Comparison of ENCODE assay signal across 8 cellular contexts in the genomic region with DNA sequence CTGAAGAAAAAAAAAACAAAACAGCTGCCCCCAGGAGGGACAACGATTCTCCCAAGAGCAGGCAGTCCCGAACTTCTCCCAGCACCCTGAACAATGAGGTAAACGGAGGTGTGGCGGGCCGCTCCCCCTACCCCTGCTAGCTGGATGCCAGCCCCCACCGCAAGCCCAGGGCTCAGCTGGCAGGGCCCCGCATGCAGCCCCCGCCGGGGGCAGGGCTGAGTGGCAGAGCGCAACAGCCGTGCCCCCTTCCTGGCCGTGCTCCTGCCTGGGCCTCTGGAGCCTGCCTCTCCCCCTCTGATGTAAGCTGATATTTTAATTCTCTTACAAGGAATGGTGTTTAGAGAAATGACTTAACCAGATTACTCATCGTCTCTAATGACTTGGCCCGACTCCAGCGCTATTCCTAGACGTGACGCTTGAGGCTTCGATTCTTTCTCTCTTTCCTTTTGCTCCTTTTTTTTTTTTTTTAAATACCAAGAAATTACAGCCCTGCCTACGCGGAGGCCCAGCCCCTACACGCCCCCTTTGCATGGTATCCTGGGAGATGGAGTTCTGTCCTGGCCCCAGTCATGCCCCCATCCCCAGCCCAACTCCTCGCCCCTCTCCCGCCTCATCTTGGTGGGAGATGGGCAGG. TPM values are rescaled to one million over a fixed set of nuclear protein-coding genes. Genes with fewer than 3 reads are reported as not detected.
DNase-seq lines count a peak whose midpoint lies in the region; ATAC-seq and TF ChIP-seq lines count a peak whose summit lies in the region.

No MANE protein-coding gene starts in this region.

- H3K27ac Mint-ChIP-seq in nephron progenitor cell = peak overlapping the region; percentile 87

- no peaks in the 10 kb centered on the region for H3K36me3 Mint-ChIP-seq in nephron progenitor cell (ENCODE audit: low read depth)

- peak; percentile 91 for DNase-seq in 8988T
- DNase-seq in LHCN-M2 (ENCODE audit: low read depth) = peak; percentile 99
- peak; percentile 98 for DNase-seq in SIG-M5 (lab: John Stamatoyannopoulos, UW)
- DNase-seq in activated gamma-delta T cell treated with Interleukin-2 at 50 U/mL for 16 hours = peak; percentile 79
- DNase-seq in fibroblast of the conjunctiva (ENCODE audit: low read depth) = peak; percentile 99
- peak; percentile 55 for DNase-seq in nephron progenitor cell
- DNase-seq in stimulated activated naive CD4-positive, alpha-beta T cell treated with Interleukin-2 at 50 U/mL for 16 hours (lab: John Stamatoyannopoulos, UW) = peak; percentile 88

- TF ChIP-seq CTCF in nephron progenitor cell (IDR thresholded peaks at IDR 0.05) = no peak

- H3K4me3 Mint-ChIP-seq in nephron progenitor cell = peak overlapping the region; percentile 80

- H3K9me3 Mint-ChIP-seq in nephron progenitor cell = no peaks in the 10 kb centered on the region

- peaks cover 75% of the 10 kb centered on the region for H3K4me1 Mint-ChIP-seq in nephron progenitor cell

- peak; percentile 23 for ATAC-seq in GM18907 (IDR thresholded peaks at IDR 0.05; ENCODE audit: unreplicated experiment)

- no peaks in the 10 kb centered on the region for H3K27me3 Mint-ChIP-seq in nephron progenitor cell (ENCODE audit: low read depth, poor library complexity)

RNA-seq across cellular contexts. Expression of a gene that starts 4.6 kb away (rescaled TPM):
- 11.7 and 11.9 TPM in 2 replicates for total RNA-seq in LHCN-M2 (2014; rRNA removed)
- polyA plus RNA-seq in LHCN-M2 (2012) = 10.8 TPM

RNA-seq across cellular contexts. Expression of a gene that starts 26.8 kb away (rescaled TPM):
- total RNA-seq in LHCN-M2 (2014; rRNA removed) = not detected in 2 replicates
- polyA plus RNA-seq in LHCN-M2 (2012) = not detected

Comparison
In these comparisons a context has a peak if more than half of its experiments do, and no peak if none do; other contexts are left out.
1. Peak in every context shown above with its lines: DNase-seq and ATAC-seq.